Comparison of ENCODE assay signal across 1 cellular context in genomic region chr7:38630720-38631673, GRCh38.
A peak's percentile ranks its signal among the peaks of the same experiment; 100 is the strongest.
TF ChIP-seq lines count a peak whose summit lies in the region.

AMPH (minus strand) TSS chr7:38631373; CDS start chr7:38631351, 22 bp downstream.

TF ChIP-seq in WTC11, 78 proteins besides CTCF, POLR2A, EP300 and RAD21 (continued from another document):
- TF ChIP-seq STAT6 (CRISPR knock-in tag; conservative IDR thresholded peaks at IDR 0.05; ENCODE audit: low read depth) (no peak), TEAD1 (CRISPR knock-in tag; IDR thresholded peaks at IDR 0.05) (peak; percentile 43; the same call in 1 of the 2 replicates), CBFB (CRISPR knock-in tag; IDR thresholded peaks at IDR 0.05; ENCODE audit: low read depth) (no peak; the same call in 1 of the 2 replicates), ZBTB43 (CRISPR knock-in tag; IDR thresholded peaks at IDR 0.05) (no peak), ZNF416 (CRISPR knock-in tag; IDR thresholded peaks at IDR 0.05) (no peak), ZNF138 (CRISPR knock-in tag; conservative IDR thresholded peaks at IDR 0.05) (no peak), ZBTB21 (CRISPR knock-in tag; IDR thresholded peaks at IDR 0.05; ENCODE audit: borderline replicate concordance) (no peak), ELF4 (CRISPR knock-in tag; IDR thresholded peaks at IDR 0.05; ENCODE audit: low read depth) (peak; percentile 97; the same call in 1 of the 2 replicates), E2F5 (CRISPR knock-in tag; IDR thresholded peaks at IDR 0.05) (peak; percentile 67), ZNF219 (CRISPR knock-in tag; IDR thresholded peaks at IDR 0.05; ENCODE audit: borderline replicate concordance) (no peak), HMGXB4 (CRISPR knock-in tag; IDR thresholded peaks at IDR 0.05) (peak; percentile 62), ATF1 (CRISPR knock-in tag; IDR thresholded peaks at IDR 0.05) (no peak), ZNF263 (CRISPR knock-in tag; IDR thresholded peaks at IDR 0.05; ENCODE audit: low read depth) (peak; percentile 100), RORB (CRISPR knock-in tag; IDR thresholded peaks at IDR 0.05) (no peak), SMAD3 (CRISPR knock-in tag; IDR thresholded peaks at IDR 0.05; ENCODE audit: borderline replicate concordance) (no peak; the same call in 1 of the 2 replicates), ATF2 (CRISPR knock-in tag; IDR thresholded peaks at IDR 0.05; ENCODE audit: borderline replicate concordance, low read depth) (no peak), ESRRA (CRISPR knock-in tag; IDR thresholded peaks at IDR 0.05; ENCODE audit: borderline replicate concordance) (peak; percentile 71; the same call in 1 of the 2 replicates)
TF ChIP-seq in WTC11: peak in this region for 10.
